ENCODE assay signal across 1 cellular context in genomic region chr12:116666305-116666673, GRCh38.
TF ChIP-seq lines count a peak whose summit lies in the region.

No MANE protein-coding gene starts in this region.

TF ChIP-seq in GM23338, 12 proteins besides CTCF, POLR2A, EP300 and RAD21 (continued from another document):
- TF ChIP-seq ZNF462 (CRISPR knock-in tag; IDR thresholded peaks at IDR 0.05) (no peak), NANOG (IDR thresholded peaks at IDR 0.05; ENCODE audit: borderline replicate concordance) (no peak), ZNF114 (CRISPR knock-in tag; IDR thresholded peaks at IDR 0.05) (no peak), CREB1 (CRISPR knock-in tag; IDR thresholded peaks at IDR 0.05; ENCODE audit: low read depth) (no peak), STAT1 (IDR thresholded peaks at IDR 0.05; ENCODE audit: unreplicated experiment) (no peak)
- TF ChIP-seq, protein P1, sequence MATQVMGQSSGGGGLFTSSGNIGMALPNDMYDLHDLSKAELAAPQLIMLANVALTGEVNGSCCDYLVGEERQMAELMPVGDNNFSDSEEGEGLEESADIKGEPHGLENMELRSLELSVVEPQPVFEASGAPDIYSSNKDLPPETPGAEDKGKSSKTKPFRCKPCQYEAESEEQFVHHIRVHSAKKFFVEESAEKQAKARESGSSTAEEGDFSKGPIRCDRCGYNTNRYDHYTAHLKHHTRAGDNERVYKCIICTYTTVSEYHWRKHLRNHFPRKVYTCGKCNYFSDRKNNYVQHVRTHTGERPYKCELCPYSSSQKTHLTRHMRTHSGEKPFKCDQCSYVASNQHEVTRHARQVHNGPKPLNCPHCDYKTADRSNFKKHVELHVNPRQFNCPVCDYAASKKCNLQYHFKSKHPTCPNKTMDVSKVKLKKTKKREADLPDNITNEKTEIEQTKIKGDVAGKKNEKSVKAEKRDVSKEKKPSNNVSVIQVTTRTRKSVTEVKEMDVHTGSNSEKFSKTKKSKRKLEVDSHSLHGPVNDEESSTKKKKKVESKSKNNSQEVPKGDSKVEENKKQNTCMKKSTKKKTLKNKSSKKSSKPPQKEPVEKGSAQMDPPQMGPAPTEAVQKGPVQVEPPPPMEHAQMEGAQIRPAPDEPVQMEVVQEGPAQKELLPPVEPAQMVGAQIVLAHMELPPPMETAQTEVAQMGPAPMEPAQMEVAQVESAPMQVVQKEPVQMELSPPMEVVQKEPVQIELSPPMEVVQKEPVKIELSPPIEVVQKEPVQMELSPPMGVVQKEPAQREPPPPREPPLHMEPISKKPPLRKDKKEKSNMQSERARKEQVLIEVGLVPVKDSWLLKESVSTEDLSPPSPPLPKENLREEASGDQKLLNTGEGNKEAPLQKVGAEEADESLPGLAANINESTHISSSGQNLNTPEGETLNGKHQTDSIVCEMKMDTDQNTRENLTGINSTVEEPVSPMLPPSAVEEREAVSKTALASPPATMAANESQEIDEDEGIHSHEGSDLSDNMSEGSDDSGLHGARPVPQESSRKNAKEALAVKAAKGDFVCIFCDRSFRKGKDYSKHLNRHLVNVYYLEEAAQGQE (IDR thresholded peaks at IDR 0.05; ENCODE audit: unreplicated experiment): no peak
